In the genomic region with DNA sequence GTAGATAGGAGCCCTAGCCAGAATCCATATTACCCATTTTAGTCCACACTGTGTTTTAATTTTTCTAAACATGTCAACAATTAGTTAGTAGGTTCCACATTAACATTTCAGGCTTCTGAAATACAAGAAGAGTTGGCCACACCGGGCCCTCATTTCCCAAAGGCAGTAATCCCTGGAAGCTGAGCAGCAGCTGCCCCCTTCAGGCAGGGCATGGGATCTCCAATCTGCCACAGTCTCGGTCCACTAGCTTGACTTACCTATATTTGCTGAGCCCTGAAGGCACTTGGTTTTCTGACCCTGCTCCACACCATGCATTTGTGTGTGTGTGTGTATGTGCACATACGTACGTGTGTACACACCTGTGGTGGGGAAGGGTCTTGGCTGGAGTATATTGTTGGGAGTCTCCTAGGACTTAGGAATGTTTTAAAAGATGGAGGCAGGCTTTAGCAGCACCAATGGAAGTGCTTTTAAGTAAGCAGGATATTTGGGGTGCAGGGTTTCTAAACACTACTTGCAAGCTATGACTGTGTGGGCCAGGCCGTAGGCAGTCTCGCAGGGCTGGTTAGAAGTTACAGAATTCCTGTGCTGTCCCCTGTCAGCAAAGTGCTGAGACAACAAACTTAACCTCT, we compare ENCODE assay signal across 9 cellular contexts.
A peak's percentile ranks its signal among the peaks of the same experiment; 100 is the strongest.
DNase-seq lines count a peak whose midpoint lies in the region; ATAC-seq, FAIRE-seq and TF ChIP-seq lines count a peak whose summit lies in the region.
"Had no signal": no experiment of that assay in that cellular context is flagged by ENCODE, and none has a peak within 500 bp of the region (broad histone marks: within the 10 kb centered on the region; RNA-seq: fewer than 3 reads in every experiment).

No MANE protein-coding gene starts in this region.

- intact Hi-C loops in testis (cut with DNase I; ENCODE audit: low total_unique reads), result no loop called here

- 46 to 48% methylated on average over 6 of the region's 6 CpGs for WGBS in testis, 2 donors

- POLR2A ChIA-PET in activated CD4-positive, alpha-beta T cell treated with anti-CD3 and anti-CD28 coated beads, Interleukin-2, amount 10 ng/mL, durations not matched to agents 7 days and 5 days (lab: Charles Lee), result no interaction called here

- no peak overlapping the region for H3K4me3 Mint-ChIP-seq in activated CD4-positive, alpha-beta T cell treated with anti-CD3 and anti-CD28 coated beads, Interleukin-2, amount 10 ng/mL, durations not matched to agents 7 days and 5 days
- H3K4me3 Mint-ChIP-seq: CD4-positive, CD25-positive, alpha-beta regulatory T cell had no signal

- peak; percentile 10 for DNase-seq in activated CD4-positive, alpha-beta T cell treated with anti-CD3 and anti-CD28 coated beads for 48 hours
- no peak for DNase-seq in activated CD4-positive, alpha-beta T cell treated with anti-CD3 and anti-CD28 coated beads, Interleukin-2, amount 10 ng/mL, durations not matched to agents 7 days and 5 days
- DNase-seq in NB4 (ENCODE audit: low read depth) (peak; percentile 58), bronchial epithelial cell (ENCODE audit: low read depth) (peak; percentile 18), testis (peak; percentile 73), kidney glomerular epithelial cell (lab: John Stamatoyannopoulos, UW) (no peak)
- DNase-seq: CD4-positive, CD25-positive, alpha-beta regulatory T cell had no signal

- no peaks in the 10 kb centered on the region for H3K27me3 ChIP-seq in bronchial epithelial cell (ENCODE audit: control insufficient read depth, insufficient read depth, low read length)
- H3K27me3 ChIP-seq in testis, result no peaks in the 10 kb centered on the region

- peak; percentile 84 for TF ChIP-seq CTCF in NB4 (IDR thresholded peaks at IDR 0.05; ENCODE audit: low read depth, low read length)
- peak; percentile 65 for TF ChIP-seq CTCF in bronchial epithelial cell (IDR thresholded peaks at IDR 0.05; ENCODE audit: insufficient read depth, low read length, severe bottlenecking)
- peak; percentile 34 to 48 (median 48) for TF ChIP-seq CTCF in testis (IDR thresholded peaks at IDR 0.05)

- TF ChIP-seq POLR2A in NB4 (IDR thresholded peaks at IDR 0.05; ENCODE audit: extremely low read depth, insufficient read length), result no peak
- TF ChIP-seq POLR2A in testis (IDR thresholded peaks at IDR 0.05), result no peak

- H3K36me3 Mint-ChIP-seq in activated CD4-positive, alpha-beta T cell treated with anti-CD3 and anti-CD28 coated beads, Interleukin-2, amount 10 ng/mL, durations not matched to agents 7 days and 5 days (ENCODE audit: low read depth), result no peaks in the 10 kb centered on the region
- H3K36me3 Mint-ChIP-seq: CD4-positive, CD25-positive, alpha-beta regulatory T cell had no signal

- H3K4me1 ChIP-seq in testis, result no peaks in the 10 kb centered on the region

- H3K9me3 Mint-ChIP-seq in activated CD4-positive, alpha-beta T cell treated with anti-CD3 and anti-CD28 coated beads, Interleukin-2, amount 10 ng/mL, durations not matched to agents 7 days and 5 days, result no peaks in the 10 kb centered on the region

- no peak overlapping the region for H3K27ac Mint-ChIP-seq in activated CD4-positive, alpha-beta T cell treated with anti-CD3 and anti-CD28 coated beads, Interleukin-2, amount 10 ng/mL, durations not matched to agents 7 days and 5 days
- H3K27ac Mint-ChIP-seq: CD4-positive, CD25-positive, alpha-beta regulatory T cell had no signal

- H3K9me3 ChIP-seq in testis, result no peaks in the 10 kb centered on the region

- H3K36me3 ChIP-seq in bronchial epithelial cell (ENCODE audit: control insufficient read depth, insufficient read depth, low read length) (no peaks in the 10 kb centered on the region), testis (ENCODE audit: low read depth, missing control alignments) (no peaks in the 10 kb centered on the region)

- FAIRE-seq in bronchial epithelial cell (lab: Jason Lieb, UNC), result no peak

- CTCF ChIA-PET in activated CD4-positive, alpha-beta T cell treated with anti-CD3 and anti-CD28 coated beads, Interleukin-2, amount 10 ng/mL, durations not matched to agents 7 days and 5 days (lab: Charles Lee), result interaction anchor here (0.7 kb wide), 1 partner anchor 160 kb away, joined by 3 read pairs; no protein-coding TSS in a partner anchor

- no peak overlapping the region for H3K27ac ChIP-seq in testis

- no peaks in the 10 kb centered on the region for H3K4me1 Mint-ChIP-seq in activated CD4-positive, alpha-beta T cell treated with anti-CD3 and anti-CD28 coated beads, Interleukin-2, amount 10 ng/mL, durations not matched to agents 7 days and 5 days
- H3K4me1 Mint-ChIP-seq: CD4-positive, CD25-positive, alpha-beta regulatory T cell had no signal

- no peaks in the 10 kb centered on the region for H3K27me3 Mint-ChIP-seq in activated CD4-positive, alpha-beta T cell treated with anti-CD3 and anti-CD28 coated beads, Interleukin-2, amount 10 ng/mL, durations not matched to agents 7 days and 5 days
- H3K27me3 Mint-ChIP-seq: CD4-positive, CD25-positive, alpha-beta regulatory T cell had no signal

- no peak for ATAC-seq in GM21526 (IDR thresholded peaks at IDR 0.05; ENCODE audit: low FRiP score, unreplicated experiment)
- no peak for ATAC-seq in HG03457 (IDR thresholded peaks at IDR 0.05; ENCODE audit: unreplicated experiment)

- H3K4me3 ChIP-seq in NB4 (ENCODE audit: low read depth, low read length) (no peak overlapping the region), bronchial epithelial cell (ENCODE audit: low read depth, low read length) (no peak overlapping the region), testis (no peak overlapping the region)

Comparison
In these comparisons a context has a peak if more than half of its experiments do, and no peak if none do; other contexts are left out.
1. DNase-seq: peak in activated CD4-positive, alpha-beta T cell treated with anti-CD3 and anti-CD28 coated beads for 48 hours (single experiment), NB4 (single experiment), bronchial epithelial cell (single experiment) and testis (single experiment); none in activated CD4-positive, alpha-beta T cell treated with anti-CD3 and anti-CD28 coated beads, Interleukin-2, amount 10 ng/mL, durations not matched to agents 7 days and 5 days (single experiment) and kidney glomerular epithelial cell (single experiment).
2. Peak in every context shown above with its lines, with median percentiles within 50 percentile points of each other: CTCF ChIP-seq.